Comparison of ENCODE assay signal across 12 cellular contexts in the genomic region with DNA sequence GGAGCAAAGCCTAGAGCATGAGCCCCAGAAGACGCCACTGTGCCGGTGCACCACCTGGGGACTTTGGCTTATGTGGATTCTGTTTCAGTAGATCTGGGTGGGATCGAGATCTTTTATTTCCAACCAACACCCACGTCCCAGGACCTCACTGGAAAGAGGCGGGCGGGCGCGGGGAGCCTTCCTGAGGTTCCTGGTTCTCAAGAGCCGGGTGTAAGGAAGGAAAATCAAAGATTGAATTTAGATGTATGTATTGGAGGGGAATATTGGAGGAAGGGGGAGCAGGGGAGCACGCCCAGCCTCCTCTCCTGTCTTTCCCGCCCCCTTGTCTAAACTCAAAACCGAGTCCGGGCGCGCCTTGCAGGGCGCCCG. TPM values are rescaled to one million over a fixed set of nuclear protein-coding genes. Genes with fewer than 3 reads are reported as not detected.
DNase-seq lines count a peak whose midpoint lies in the region; ATAC-seq and TF ChIP-seq lines count a peak whose summit lies in the region.
"Had no signal": no experiment of that assay in that cellular context is flagged by ENCODE, and none has a peak within 500 bp of the region (broad histone marks: within the 10 kb centered on the region; RNA-seq: fewer than 3 reads in every experiment).

No MANE protein-coding gene starts in this region.

- H3F3A ChIP-seq in GM23248 (ENCODE audit: insufficient read depth), result no peaks in the 10 kb centered on the region

- intact Hi-C loops in CD14-positive monocyte (cut with micrococcal nuclease), result no loop called here

- peak overlapping the region; percentile 46 for H3K4me2 ChIP-seq in DND-41 (ENCODE audit: insufficient read depth, low read length)
- no peak overlapping the region for H3K4me2 ChIP-seq in GM23248 (ENCODE audit: unreplicated experiment)

- H3K79me2 ChIP-seq in DND-41 (ENCODE audit: insufficient read depth, low read length) (no peaks in the 10 kb centered on the region), GM23248 (ENCODE audit: insufficient read depth) (no peaks in the 10 kb centered on the region)

- H3K27me3 ChIP-seq in DND-41 (ENCODE audit: insufficient read depth, low read length, poor library complexity) (peaks cover 48% of the 10 kb centered on the region), ectodermal cell (ENCODE audit: control insufficient read depth, insufficient read depth, low read length, poor library complexity, severe bottlenecking) (peaks cover 100% of the 10 kb centered on the region), GM23248 (replicated peaks; ENCODE audit: insufficient read depth) (peaks cover 93% of the 10 kb centered on the region)

- no peaks in the 10 kb centered on the region for H3K9me3 ChIP-seq in DND-41 (ENCODE audit: insufficient read depth, low read length, severe bottlenecking)
- H3K9me3 ChIP-seq in ectodermal cell (ENCODE audit: control insufficient read depth, low read length), result no peaks in the 10 kb centered on the region
- H3K9me3 ChIP-seq in GM23248 (ENCODE audit: low read depth), result no peaks in the 10 kb centered on the region

- H3K4me1 Mint-ChIP-seq in CD14-positive monocyte, result peaks cover 79% of the 10 kb centered on the region
- peaks cover 22% of the 10 kb centered on the region for H3K4me1 Mint-ChIP-seq in nephron

- H3K27ac Mint-ChIP-seq in CD14-positive monocyte (peak overlapping the region in 6 of 7 donors; percentile 17 to 87 (median 66)), nephron (no peak overlapping the region)

- TF ChIP-seq CTCF in CD14-positive monocyte (IDR thresholded peaks at IDR 0.05), result no peak
- TF ChIP-seq CTCF in DND-41 (IDR thresholded peaks at IDR 0.05; ENCODE audit: borderline replicate concordance, extremely low read depth, low read length, poor library complexity, severe bottlenecking), result no peak
- no peak for TF ChIP-seq CTCF in nephron (IDR thresholded peaks at IDR 0.05; ENCODE audit: unreplicated experiment in 3 of 3)
- TF ChIP-seq CTCF in GM13976 (IDR thresholded peaks at IDR 0.05; ENCODE audit: borderline replicate concordance, control extremely low read depth, extremely low read depth, insufficient read depth, missing control alignments), result no peak
- TF ChIP-seq CTCF in GM20000 (IDR thresholded peaks at IDR 0.05; ENCODE audit: extremely low read depth, missing control alignments), result no peak

- DNase-seq in CD14-positive monocyte (ENCODE audit: low spot score), result no peak
- no peak for DNase-seq in DND-41
- DNase-seq in GM23248, result no peak
- DNase-seq in GM13976 (ENCODE audit: low spot score), result no peak
- DNase-seq in GM20000 (ENCODE audit: low spot score), result no peak
- DNase-seq: Calu3; dermis blood vessel endothelial cell; foreskin keratinocyte; left colon; stimulated activated CD4-positive, alpha-beta T cell treated with anti-CD3 and anti-CD28 coated beads, Interleukin-4, amount 100 ng/mL, for 24 hours had no signal

- H2AFZ ChIP-seq in DND-41 (ENCODE audit: low read depth, low read length) (no peak overlapping the region), GM23248 (no peak overlapping the region)

- H3K9ac ChIP-seq in DND-41 (ENCODE audit: low read depth, low read length) (no peak overlapping the region), GM23248 (no peak overlapping the region)

- peaks cover 0 to 37% (median 27%) of the 10 kb centered on the region in 7 donors for H3K9me3 Mint-ChIP-seq in CD14-positive monocyte
- H3K9me3 Mint-ChIP-seq in nephron, result peaks cover 2% of the 10 kb centered on the region

- 10 to 13% methylated on average over 16 to 17 of the region's 17 CpGs for WGBS in ectodermal cell, 2 experiments
- 1% methylated on average over 17 of the region's 17 CpGs for WGBS in GM23248 (ENCODE audit: low coverage in 1 of 2, low lambda C conversion rate in 2 of 2, missing lambda C conversion rate in 2 of 2), 2 experiments

- H3K4me3 Mint-ChIP-seq in CD14-positive monocyte (peak overlapping the region; percentile 77 to 86), nephron (peak overlapping the region; percentile 45 to 64 (median 58))

- H3K4me3 ChIP-seq in DND-41 (ENCODE audit: low read depth in 1 of 2, low read length in 2 of 2) (no peak overlapping the region), ectodermal cell (ENCODE audit: insufficient read depth, low read depth, low read length) (peak overlapping the region; percentile 37), GM23248 (no peak overlapping the region)

- no peak for ATAC-seq in DND-41 (ENCODE audit: insufficient read depth, low read depth)
- ATAC-seq: left colon had no signal

- in situ Hi-C loops in GM23248 (cut with MboI) (no loop called here), GM13976 (cut with MboI; ENCODE audit: low sequenced_read_pairs, unreplicated experiment) (no loop called here)

- H3K4me1 ChIP-seq in DND-41 (ENCODE audit: insufficient read depth, low read length) (peaks cover 9% of the 10 kb centered on the region), ectodermal cell (ENCODE audit: control insufficient read depth, insufficient read depth, low read length) (peaks cover 30% of the 10 kb centered on the region), GM23248 (ENCODE audit: insufficient read depth) (no peaks in the 10 kb centered on the region)
- H3K4me1 ChIP-seq: foreskin keratinocyte had no signal

- peaks cover 69 to 78% (median 73%) of the 10 kb centered on the region in 3 donors for H3K27me3 Mint-ChIP-seq in CD14-positive monocyte (ENCODE audit: low read depth in 3 of 3)
- H3K27me3 Mint-ChIP-seq in nephron (ENCODE audit: low read depth), result peaks cover 99% of the 10 kb centered on the region

- H3K36me3 Mint-ChIP-seq in CD14-positive monocyte, result peaks cover 32 to 47% of the 10 kb centered on the region in 2 donors
- H3K36me3 Mint-ChIP-seq in nephron (ENCODE audit: low read depth), result no peaks in the 10 kb centered on the region

- H4K20me1 ChIP-seq in DND-41 (ENCODE audit: insufficient read depth, low read length) (no peaks in the 10 kb centered on the region; the same call in 1 of the 2 replicates), GM23248 (ENCODE audit: insufficient read depth) (no peaks in the 10 kb centered on the region)

- H3K36me3 ChIP-seq in DND-41 (ENCODE audit: insufficient read depth, low read length) (no peaks in the 10 kb centered on the region), ectodermal cell (ENCODE audit: control insufficient read depth, insufficient read depth, low read length) (no peaks in the 10 kb centered on the region), GM23248 (ENCODE audit: low read depth) (no peaks in the 10 kb centered on the region)

- H3K27ac ChIP-seq in DND-41 (ENCODE audit: low read length) (no peak overlapping the region), ectodermal cell (ENCODE audit: insufficient read depth, low read depth, low read length, poor library complexity, severe bottlenecking) (no peak overlapping the region), GM23248 (no peak overlapping the region)
- H3K27ac ChIP-seq: foreskin keratinocyte had no signal

- H3K9me2 ChIP-seq in GM23248 (ENCODE audit: insufficient read depth), result no peaks in the 10 kb centered on the region

RNA-seq across cellular contexts. Expression of a gene that starts 6.2 kb away (rescaled TPM):
- polyA plus RNA-seq in CD14-positive monocyte (not detected), GM23248 (2016; fragmentation: Nextera tagmentation; extraction: Ambion mirVana) (not detected in 2 replicates)
- not detected for polyA plus RNA-seq in ectodermal cell (2013, experiment 1 of 4)
- not detected for polyA plus RNA-seq in ectodermal cell (2013, experiment 2 of 4)
- polyA plus RNA-seq in ectodermal cell (2013, experiment 3 of 4), result not detected
- polyA plus RNA-seq in ectodermal cell (2013, experiment 4 of 4), result 0.20 TPM
- not detected in 2 replicates for total RNA-seq in GM23248 (2014; rRNA removed; shearing (Covaris generic))
- total RNA-seq: Calu3, dermis blood vessel endothelial cell, foreskin keratinocyte, left colon had no signal
- polyA plus RNA-seq: foreskin keratinocyte had no signal

RNA-seq across cellular contexts. Expression of a gene that starts 50.4 kb away (rescaled TPM):
- polyA plus RNA-seq in CD14-positive monocyte (10 to 100 TPM; 20.0 to 40.7 TPM), GM23248 (2016; fragmentation: Nextera tagmentation; extraction: Ambion mirVana) (not detected in 2 replicates)
- not detected for polyA plus RNA-seq in ectodermal cell (2013, experiment 1 of 4)
- not detected for polyA plus RNA-seq in ectodermal cell (2013, experiment 2 of 4)
- 0.11 TPM for polyA plus RNA-seq in ectodermal cell (2013, experiment 3 of 4)
- polyA plus RNA-seq in ectodermal cell (2013, experiment 4 of 4), result not detected
- total RNA-seq in GM23248 (2014; rRNA removed; shearing (Covaris generic)), result not detected in 2 replicates
- total RNA-seq: Calu3, dermis blood vessel endothelial cell, foreskin keratinocyte, left colon had no signal
- polyA plus RNA-seq: foreskin keratinocyte had no signal

Comparison
In these comparisons a context has a peak if more than half of its experiments do, and no peak if none do; other contexts are left out.
1. H3K27ac Mint-ChIP-seq: peak in CD14-positive monocyte (6 of 7); none in nephron (0 of 3).
2. RNA of a gene that starts 50.4 kb away (polyA plus RNA-seq): 20.0 to 40.7 TPM in CD14-positive monocyte; not detected in GM23248; every median in the first group is over 10 times any median in the second.